14 cellular contexts compared by ENCODE assay signal in the genomic region with DNA sequence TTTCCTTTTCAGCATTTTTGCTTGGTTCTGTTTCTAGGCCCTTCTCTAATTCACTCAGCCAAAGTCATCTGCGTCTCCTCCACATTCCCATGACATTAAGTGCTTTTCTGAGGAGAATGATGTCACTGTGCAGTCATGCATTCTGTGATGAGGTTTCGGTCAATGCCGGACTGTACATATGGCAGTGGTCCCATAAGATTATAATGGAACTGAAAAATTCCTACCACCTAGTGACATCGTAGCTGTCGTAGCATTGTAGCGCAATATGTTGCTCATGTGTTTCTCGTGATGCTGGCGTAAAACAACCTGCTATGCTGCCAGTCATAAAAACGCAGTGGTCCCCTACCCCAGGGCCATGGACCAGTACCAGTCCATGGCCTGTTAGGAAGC.
DNase-seq lines count a peak whose midpoint lies in the region; ATAC-seq and TF ChIP-seq lines count a peak whose summit lies in the region.
"Had no signal": no experiment of that assay in that cellular context is flagged by ENCODE, and none has a peak within 500 bp of the region (broad histone marks: within the 10 kb centered on the region; RNA-seq: fewer than 3 reads in every experiment).

No MANE protein-coding gene starts in this region.

- no peak overlapping the region for H3K4me3 Mint-ChIP-seq in activated CD4-positive, alpha-beta T cell treated with anti-CD3 and anti-CD28 coated beads for 36 hours
- H3K4me3 Mint-ChIP-seq: activated CD4-positive, alpha-beta T cell treated with anti-CD3 and anti-CD28 coated beads, Interleukin-2, amount 10 ng/mL, durations not matched to agents 24 days and 14 days; CD8-positive, alpha-beta memory T cell; naive thymus-derived CD8-positive, alpha-beta T cell had no signal

- WGBS in SK-N-SH (ENCODE audit: low lambda C conversion rate), result 13% methylated on average over 9 of the region's 9 CpGs

- CTCF ChIA-PET in SK-N-SH (lab: Yijun Ruan, JAX), result interaction anchor here (1.4 to 3.2 kb wide), 2 partner anchors 37 to 383 kb away, joined by 3 to 8 read pairs; a partner anchor contains a TSS
- CTCF ChIA-PET in activated CD4-positive, alpha-beta T cell treated with anti-CD3 and anti-CD28 coated beads for 36 hours (lab: Charles Lee), result no interaction called here

- H3K27me3 Mint-ChIP-seq in activated CD4-positive, alpha-beta T cell treated with anti-CD3 and anti-CD28 coated beads for 36 hours, result peaks cover 7% of the 10 kb centered on the region

- intact Hi-C loops in activated CD4-positive, alpha-beta T cell treated with anti-CD3 and anti-CD28 coated beads for 36 hours (cut with DNase I, micrococcal nuclease), result no loop called here

- H3K27me3 ChIP-seq in SK-N-SH (ENCODE audit: insufficient read depth) (no peaks in the 10 kb centered on the region), osteoblast (ENCODE audit: insufficient read depth, low read length) (no peaks in the 10 kb centered on the region)

- H3K4me2 ChIP-seq in SK-N-SH (peak overlapping the region; percentile 68; the same call in 1 of the 2 replicates), osteoblast (ENCODE audit: insufficient read depth, low read length) (no peak overlapping the region)

- H3K27ac ChIP-seq in SK-N-SH (ENCODE audit: low read depth in 2 of 2, low read length in 1 of 2) (peak overlapping the region; percentile 92 to 100), osteoblast (ENCODE audit: low read depth, low read length) (peak overlapping the region; percentile 80)

- H3K27ac Mint-ChIP-seq in activated CD4-positive, alpha-beta T cell treated with anti-CD3 and anti-CD28 coated beads for 36 hours, result no peak overlapping the region
- H3K27ac Mint-ChIP-seq: activated CD4-positive, alpha-beta T cell treated with anti-CD3 and anti-CD28 coated beads, Interleukin-2, amount 10 ng/mL, durations not matched to agents 24 days and 14 days; CD8-positive, alpha-beta memory T cell; naive thymus-derived CD8-positive, alpha-beta T cell had no signal

- H4K20me1 ChIP-seq in SK-N-SH (ENCODE audit: insufficient read depth) (no peaks in the 10 kb centered on the region), osteoblast (ENCODE audit: insufficient read depth, low read length) (no peaks in the 10 kb centered on the region)

- peak overlapping the region; percentile 78 for H3K9ac ChIP-seq in SK-N-SH

- H3K79me2 ChIP-seq in SK-N-SH (ENCODE audit: insufficient read depth), result no peaks in the 10 kb centered on the region
- H3K79me2 ChIP-seq in osteoblast (ENCODE audit: insufficient read depth, low read length), result no peaks in the 10 kb centered on the region

- H3K4me1 ChIP-seq in SK-N-SH (ENCODE audit: control insufficient read depth in 1 of 2, insufficient read depth in 2 of 2, low read depth in 1 of 2, low read length in 1 of 2), result peaks cover 28 to 53% of the 10 kb centered on the region in 2 experiments
- H3K4me1 ChIP-seq in osteoblast (ENCODE audit: insufficient read depth, low read length), result peaks cover 55% of the 10 kb centered on the region

- peak; percentile 1 to 86; a peak in 3 of 4 replicates for TF ChIP-seq EP300 in SK-N-SH (IDR thresholded peaks at IDR 0.05; ENCODE audit: borderline replicate concordance in 1 of 2, low read depth in 1 of 2, low read length in 1 of 2)

- H3F3A ChIP-seq in SK-N-SH (replicated peaks; ENCODE audit: insufficient read depth), result peaks cover 54% of the 10 kb centered on the region

- H2AFZ ChIP-seq in SK-N-SH (ENCODE audit: low read depth) (no peak overlapping the region), osteoblast (ENCODE audit: low read length) (no peak overlapping the region)

- H3K36me3 ChIP-seq in SK-N-SH (replicated peaks in 1 of 2; ENCODE audit: control insufficient read depth in 1 of 2, insufficient read depth in 2 of 2, low read length in 1 of 2), result no peaks in the 10 kb centered on the region
- no peaks in the 10 kb centered on the region for H3K36me3 ChIP-seq in osteoblast (ENCODE audit: insufficient read depth, low read length)

- H3K4me1 Mint-ChIP-seq in activated CD4-positive, alpha-beta T cell treated with anti-CD3 and anti-CD28 coated beads for 36 hours, result no peaks in the 10 kb centered on the region
- H3K4me1 Mint-ChIP-seq: activated CD4-positive, alpha-beta T cell treated with anti-CD3 and anti-CD28 coated beads, Interleukin-2, amount 10 ng/mL, durations not matched to agents 24 days and 14 days; CD8-positive, alpha-beta memory T cell; naive thymus-derived CD8-positive, alpha-beta T cell had no signal

- TF ChIP-seq CTCF in SK-N-SH (IDR thresholded peaks at IDR 0.05), result no peak
- TF ChIP-seq CTCF in osteoblast (IDR thresholded peaks at IDR 0.05; ENCODE audit: extremely low read depth, low read depth, low read length), result no peak

- no peaks in the 10 kb centered on the region for H3K9me3 ChIP-seq in SK-N-SH
- H3K9me3 ChIP-seq in osteoblast (ENCODE audit: low read depth, low read length), result no peaks in the 10 kb centered on the region

- POLR2A ChIA-PET in SK-N-SH (lab: Yijun Ruan, JAX), result interaction anchor here (0.6 kb wide), 2 partner anchors 9 to 64 kb away, joined by 3 to 7 read pairs; a partner anchor contains a TSS
- POLR2A ChIA-PET in activated CD4-positive, alpha-beta T cell treated with anti-CD3 and anti-CD28 coated beads for 36 hours (lab: Charles Lee), result no interaction called here

- DNase-seq in EH (ENCODE audit: low read depth) (peak; percentile 96), SK-N-SH (peak; percentile 50), glomerular visceral epithelial cell (ENCODE audit: extremely low spot score) (peak; percentile 91), osteoblast (ENCODE audit: insufficient read length, low spot score, missing footprints) (no peak), GM19240 (ENCODE audit: insufficient read length, low spot score) (no peak)
- DNase-seq in activated CD4-positive, alpha-beta T cell treated with anti-CD3 and anti-CD28 coated beads for 36 hours, result no peak
- DNase-seq: activated CD4-positive, alpha-beta T cell treated with anti-CD3 and anti-CD28 coated beads, Interleukin-2, amount 10 ng/mL, durations not matched to agents 24 days and 14 days; activated gamma-delta T cell; CD8-positive, alpha-beta memory T cell; naive thymus-derived CD8-positive, alpha-beta T cell; NCI-H510A treated with DMSO at 0.1 percent for 48 hours; stimulated activated CD4-positive, alpha-beta T cell treated with anti-CD3 and anti-CD28 coated beads, Interleukin-2, amount 100 ng/mL, for 48 hours had no signal

- H3K9me3 Mint-ChIP-seq in activated CD4-positive, alpha-beta T cell treated with anti-CD3 and anti-CD28 coated beads for 36 hours (ENCODE audit: low read depth), result no peaks in the 10 kb centered on the region
- H3K9me3 Mint-ChIP-seq: activated CD4-positive, alpha-beta T cell treated with anti-CD3 and anti-CD28 coated beads, Interleukin-2, amount 10 ng/mL, durations not matched to agents 24 days and 14 days; CD8-positive, alpha-beta memory T cell; naive thymus-derived CD8-positive, alpha-beta T cell had no signal

- ATAC-seq in GM21447 (IDR thresholded peaks at IDR 0.05; ENCODE audit: unreplicated experiment) (no peak), GM18907 (IDR thresholded peaks at IDR 0.05; ENCODE audit: unreplicated experiment) (no peak)
- ATAC-seq in activated CD4-positive, alpha-beta T cell treated with anti-CD3 and anti-CD28 coated beads for 36 hours, result no peak
- ATAC-seq: naive thymus-derived CD8-positive, alpha-beta T cell had no signal

- no peak overlapping the region for H3K4me3 ChIP-seq in SK-N-SH (ENCODE audit: low read depth in 2 of 2, low read length in 1 of 2)
- no peak overlapping the region for H3K4me3 ChIP-seq in osteoblast (ENCODE audit: insufficient read depth, low read length)

- no peaks in the 10 kb centered on the region for H3K36me3 Mint-ChIP-seq in activated CD4-positive, alpha-beta T cell treated with anti-CD3 and anti-CD28 coated beads for 36 hours (ENCODE audit: low read depth)
- H3K36me3 Mint-ChIP-seq: CD8-positive, alpha-beta memory T cell; naive thymus-derived CD8-positive, alpha-beta T cell had no signal

- no peak for TF ChIP-seq RAD21 in SK-N-SH (IDR thresholded peaks at IDR 0.05; ENCODE audit: low read length)

- H3K9me2 ChIP-seq in SK-N-SH, result no peaks in the 10 kb centered on the region

TF ChIP-seq in SK-N-SH, 30 proteins besides CTCF, POLR2A, EP300 and RAD21 (continues in another document):
- peak; percentile 41; the same call in 1 of the 2 replicates for TF ChIP-seq FOXM1 (IDR thresholded peaks at IDR 0.05; ENCODE audit: low read depth)
- TF ChIP-seq, protein P1, sequence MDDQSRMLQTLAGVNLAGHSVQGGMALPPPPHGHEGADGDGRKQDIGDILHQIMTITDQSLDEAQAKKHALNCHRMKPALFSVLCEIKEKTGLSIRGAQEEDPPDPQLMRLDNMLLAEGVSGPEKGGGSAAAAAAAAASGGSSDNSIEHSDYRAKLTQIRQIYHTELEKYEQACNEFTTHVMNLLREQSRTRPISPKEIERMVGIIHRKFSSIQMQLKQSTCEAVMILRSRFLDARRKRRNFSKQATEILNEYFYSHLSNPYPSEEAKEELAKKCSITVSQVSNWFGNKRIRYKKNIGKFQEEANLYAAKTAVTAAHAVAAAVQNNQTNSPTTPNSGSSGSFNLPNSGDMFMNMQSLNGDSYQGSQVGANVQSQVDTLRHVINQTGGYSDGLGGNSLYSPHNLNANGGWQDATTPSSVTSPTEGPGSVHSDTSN (IDR thresholded peaks at IDR 0.05), result peak; percentile 67
- TF ChIP-seq RXRA (IDR thresholded peaks at IDR 0.05; ENCODE audit: borderline replicate concordance, low read depth), result peak; percentile 52; the same call in 1 of the 2 replicates
- TF ChIP-seq, protein P2, sequence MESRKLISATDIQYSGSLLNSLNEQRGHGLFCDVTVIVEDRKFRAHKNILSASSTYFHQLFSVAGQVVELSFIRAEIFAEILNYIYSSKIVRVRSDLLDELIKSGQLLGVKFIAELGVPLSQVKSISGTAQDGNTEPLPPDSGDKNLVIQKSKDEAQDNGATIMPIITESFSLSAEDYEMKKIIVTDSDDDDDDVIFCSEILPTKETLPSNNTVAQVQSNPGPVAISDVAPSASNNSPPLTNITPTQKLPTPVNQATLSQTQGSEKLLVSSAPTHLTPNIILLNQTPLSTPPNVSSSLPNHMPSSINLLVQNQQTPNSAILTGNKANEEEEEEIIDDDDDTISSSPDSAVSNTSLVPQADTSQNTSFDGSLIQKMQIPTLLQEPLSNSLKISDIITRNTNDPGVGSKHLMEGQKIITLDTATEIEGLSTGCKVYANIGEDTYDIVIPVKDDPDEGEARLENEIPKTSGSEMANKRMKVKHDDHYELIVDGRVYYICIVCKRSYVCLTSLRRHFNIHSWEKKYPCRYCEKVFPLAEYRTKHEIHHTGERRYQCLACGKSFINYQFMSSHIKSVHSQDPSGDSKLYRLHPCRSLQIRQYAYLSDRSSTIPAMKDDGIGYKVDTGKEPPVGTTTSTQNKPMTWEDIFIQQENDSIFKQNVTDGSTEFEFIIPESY (IDR thresholded peaks at IDR 0.05; ENCODE audit: borderline replicate concordance, low read depth), result peak; percentile 64; the same call in 1 of the 2 replicates
- peak; percentile 94 for TF ChIP-seq TCF12 (IDR thresholded peaks at IDR 0.05)
- TF ChIP-seq EZH2phosphoT487 (IDR thresholded peaks at IDR 0.05; ENCODE audit: borderline replicate concordance, low read depth), result no peak
- peak; percentile 74 for TF ChIP-seq NFIC (IDR thresholded peaks at IDR 0.05; ENCODE audit: borderline replicate concordance)
- TF ChIP-seq ELF1 (IDR thresholded peaks at IDR 0.05), result no peak; the same call in 1 of the 2 replicates
- TF ChIP-seq MEF2A (IDR thresholded peaks at IDR 0.05; ENCODE audit: borderline replicate concordance, low read depth), result peak; percentile 95

Comparison
In these comparisons a context has a peak if more than half of its experiments do, and no peak if none do; other contexts are left out.
1. DNase-seq: peak in EH (single experiment), SK-N-SH (single experiment) and glomerular visceral epithelial cell (single experiment); none in osteoblast (single experiment), GM19240 (single experiment) and activated CD4-positive, alpha-beta T cell treated with anti-CD3 and anti-CD28 coated beads for 36 hours (single experiment).